ENCODE assay signal across 17 cellular contexts in the genomic region with DNA sequence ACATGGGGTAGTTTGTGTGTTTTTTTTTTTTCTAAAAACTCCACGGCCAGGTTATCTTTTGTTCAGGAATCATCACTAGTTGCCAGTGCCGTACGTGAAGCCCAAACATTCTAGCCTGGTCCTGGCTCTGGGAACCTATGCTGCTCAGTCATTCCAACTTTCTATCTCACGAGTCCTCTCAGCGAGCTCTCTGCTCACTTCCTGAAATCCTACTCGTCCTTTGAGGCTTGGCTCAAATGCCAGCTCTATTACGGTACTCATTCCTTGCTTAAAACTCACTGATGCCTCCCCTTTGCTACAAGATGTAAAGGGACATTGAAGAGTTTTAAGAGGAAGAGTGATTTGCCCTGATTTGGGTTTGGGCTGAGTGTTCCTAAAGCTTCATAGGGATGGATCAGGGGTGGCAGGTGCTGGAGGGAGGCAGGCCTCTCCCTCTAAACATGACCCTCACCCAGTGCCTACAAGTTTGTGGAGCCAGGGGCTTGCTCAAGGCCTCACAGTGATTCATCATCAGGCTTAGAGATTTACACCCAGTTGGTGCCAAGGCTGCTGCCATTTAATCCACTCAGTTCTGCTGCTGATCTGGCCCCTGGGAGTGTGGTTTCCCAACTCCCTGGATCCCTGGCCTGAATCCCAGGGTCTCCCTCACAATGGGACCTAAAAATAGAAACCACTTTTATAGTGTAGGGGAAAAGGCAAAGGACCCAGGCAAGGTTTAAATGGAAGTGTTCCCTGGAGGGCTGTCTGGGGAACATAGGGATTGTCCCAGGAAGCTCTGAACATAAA. TPM values are rescaled to one million over a fixed set of nuclear protein-coding genes. Genes with fewer than 3 reads are reported as not detected.
DNase-seq lines count a peak whose midpoint lies in the region; ATAC-seq and FAIRE-seq lines count a peak whose summit lies in the region.
"Had no signal": no experiment of that assay in that cellular context is flagged by ENCODE, and none has a peak within 500 bp of the region (broad histone marks: within the 10 kb centered on the region; RNA-seq: fewer than 3 reads in every experiment).

No MANE protein-coding gene starts in this region.

- ATAC-seq in HG03175 (IDR thresholded peaks at IDR 0.05; ENCODE audit: unreplicated experiment) (no peak), HG03439 (IDR thresholded peaks at IDR 0.05; ENCODE audit: unreplicated experiment) (no peak)
- ATAC-seq: activated CD8-positive, alpha-beta T cell treated with anti-CD3 and anti-CD28 coated beads for 36 hours; activated T-cell treated with anti-CD3 and anti-CD28 coated beads, Interleukin-2, amount 50 U/mL, for 72 hours had no signal

- FAIRE-seq in urothelium cell line (lab: Jason Lieb, UNC) = no peak

- DNase-seq in DMS153 (lab: John Stamatoyannopoulos, UW) (peak; percentile 75), LHCN-M2 (ENCODE audit: low read depth) (peak; percentile 31), astrocyte of the hippocampus (ENCODE audit: low read depth, low spot score) (peak; percentile 3), midbrain (lab: John Stamatoyannopoulos, UW) (peak; percentile 45), urothelium cell line (ENCODE audit: low spot score) (no peak)
- no peak for DNase-seq in activated CD4-positive, CD25-positive, alpha-beta regulatory T cell (lab: John Stamatoyannopoulos, UW)
- DNase-seq: activated CD8-positive, alpha-beta T cell treated with anti-CD3 and anti-CD28 coated beads for 36 hours; activated naive CD8-positive, alpha-beta T cell treated with anti-CD3 and anti-CD28 coated beads, Interleukin-2, amount 10 ng/mL, durations not matched to agents 7 days and 5 days; activated T-cell treated with anti-CD3 and anti-CD28 coated beads, Interleukin-2, amount 50 U/mL, for 72 hours; DMS53; NK-92 treated with Interleukin-12 subunit alpha and Interleukin-12 subunit beta, amount 100 ng/mL, for 24 hours; occipital lobe had no signal

RNA-seq across cellular contexts. Expression of a gene that starts 46.1 kb away (rescaled TPM):
- 10.4 and 14.0 TPM in 2 replicates for total RNA-seq in LHCN-M2 (2014; rRNA removed)
- polyA plus RNA-seq in LHCN-M2 (2012) = 4.5 TPM

RNA-seq across cellular contexts. Expression of a gene that starts 58.0 kb away (rescaled TPM):
- not detected in 2 replicates for total RNA-seq in LHCN-M2 (2014; rRNA removed)
- polyA plus RNA-seq in LHCN-M2 (2012) = not detected
- total RNA-seq: activated CD8-positive, alpha-beta T cell treated with anti-CD3 and anti-CD28 coated beads for 36 hours; activated naive CD8-positive, alpha-beta T cell treated with anti-CD3 and anti-CD28 coated beads, Interleukin-2, amount 10 ng/mL, durations not matched to agents 7 days and 5 days; activated T-cell treated with anti-CD3 and anti-CD28 coated beads, Interleukin-2, amount 50 U/mL, for 72 hours; fibroblast of villous mesenchyme; HT-29 had no signal
- polyA plus RNA-seq: BJ had no signal

Comparison
In these comparisons a context has a peak if more than half of its experiments do, and no peak if none do; other contexts are left out.
1. DNase-seq: peak in DMS153 (single experiment), LHCN-M2 (single experiment), astrocyte of the hippocampus (single experiment) and midbrain (single experiment); none in activated CD4-positive, CD25-positive, alpha-beta regulatory T cell (0 of 4) and urothelium cell line (single experiment).